Comparison of ENCODE assay signal across 2 cellular contexts in genomic region chr5:60371065-60371464, GRCh38.
TF ChIP-seq lines count a peak whose summit lies in the region.

No MANE protein-coding gene starts in this region.

TF ChIP-seq in SK-N-SH treated with all-trans-retinoic acid at 6 μM for 48 hours, 23 proteins besides CTCF, POLR2A, EP300 and RAD21 (continued from another document):
- no peak for TF ChIP-seq POU6F1 (CRISPR knock-in tag; IDR thresholded peaks at IDR 0.05; ENCODE audit: borderline replicate concordance, low read depth)
TF ChIP-seq in SK-N-SH treated with all-trans-retinoic acid at 6 μM for 48 hours: peak in this region for 0.

TF ChIP-seq in K562, 482 proteins besides CTCF, POLR2A, EP300 and RAD21 (continued from another document and continues in another):
- TF ChIP-seq ELK1 (CRISPR knock-in tag; IDR thresholded peaks at IDR 0.05) = no peak
- no peak for TF ChIP-seq ZNF23 (CRISPR knock-in tag; IDR thresholded peaks at IDR 0.05)
- no peak for TF ChIP-seq NR2C2 (CRISPR knock-in tag; IDR thresholded peaks at IDR 0.05)
- peak; percentile 40; the same call in 1 of the 2 replicates for TF ChIP-seq NR2C2 (tag; IDR thresholded peaks at IDR 0.05)
- TF ChIP-seq BMI1 (IDR thresholded peaks at IDR 0.05; ENCODE audit: low read length) = no peak
- peak; percentile 30; the same call in 1 of the 2 replicates for TF ChIP-seq EP400 (IDR thresholded peaks at IDR 0.05)
- no peak for TF ChIP-seq CEBPG (CRISPR knock-in tag; IDR thresholded peaks at IDR 0.05)
- TF ChIP-seq CEBPG (tag; conservative IDR thresholded peaks at IDR 0.05 in 1 of 2, IDR thresholded peaks at IDR 0.05 in 1 of 2) = peak; percentile 32 to 69; a peak in 2 of 4 replicates
- TF ChIP-seq HINFP (tag; conservative IDR thresholded peaks at IDR 0.05; ENCODE audit: low read depth) = peak; percentile 42; the same call in 1 of the 2 replicates
- TF ChIP-seq ZNF785 (CRISPR knock-in tag; IDR thresholded peaks at IDR 0.05) = no peak
- no peak for TF ChIP-seq ZNF318 (IDR thresholded peaks at IDR 0.05; ENCODE audit: borderline replicate concordance in 1 of 2, low read depth in 1 of 2)
- no peak for TF ChIP-seq ZNF76 (CRISPR knock-in tag; IDR thresholded peaks at IDR 0.05; ENCODE audit: borderline replicate concordance)
- peak; percentile 58; the same call in 1 of the 2 replicates for TF ChIP-seq ATF7 (IDR thresholded peaks at IDR 0.05)
- no peak for TF ChIP-seq CGGBP1 (CRISPR knock-in tag; IDR thresholded peaks at IDR 0.05)
- TF ChIP-seq FOXK2 (conservative IDR thresholded peaks at IDR 0.05 in 1 of 2, IDR thresholded peaks at IDR 0.05 in 1 of 2; ENCODE audit: low read depth in 2 of 2) = no peak
- no peak for TF ChIP-seq CHD2 (IDR thresholded peaks at IDR 0.05; ENCODE audit: low read depth, low read length)
- no peak for TF ChIP-seq ESRRB (CRISPR knock-in tag; IDR thresholded peaks at IDR 0.05; ENCODE audit: borderline replicate concordance)
- TF ChIP-seq LCOR (CRISPR knock-in tag; IDR thresholded peaks at IDR 0.05) = no peak
- 0 out of 2 replicates have a peak, but pooled peaks have one; percentile 22 for TF ChIP-seq MYC (IDR thresholded peaks at IDR 0.05; ENCODE audit: low read depth, low read length)
- no peak for TF ChIP-seq MYC (CRISPR knock-in tag; IDR thresholded peaks at IDR 0.05; ENCODE audit: borderline replicate concordance, low read depth)
- TF ChIP-seq ASH1L (IDR thresholded peaks at IDR 0.05; ENCODE audit: borderline replicate concordance, low read depth, partially characterized antibody) = no peak
- no peak for TF ChIP-seq JUN (IDR thresholded peaks at IDR 0.05; ENCODE audit: borderline replicate concordance, low read depth, low read length)
- no peak for TF ChIP-seq JUN (CRISPR knock-in tag; IDR thresholded peaks at IDR 0.05; ENCODE audit: borderline replicate concordance)
- peak; percentile 70; the same call in 1 of the 2 replicates for TF ChIP-seq ATF3 (IDR thresholded peaks at IDR 0.05)
- TF ChIP-seq ATF3 (CRISPR knock-in tag; conservative IDR thresholded peaks at IDR 0.05) = no peak
- TF ChIP-seq BHLHE40 (IDR thresholded peaks at IDR 0.05; ENCODE audit: low read length) = no peak
- no peak for TF ChIP-seq NCOA6 (IDR thresholded peaks at IDR 0.05)
- TF ChIP-seq U2AF1 (optimal IDR thresholded peaks at IDR 0.05; ENCODE audit: low read depth, low read length) = no peak
- TF ChIP-seq POLR2G (IDR thresholded peaks at IDR 0.05; ENCODE audit: low read depth, low read length) = no peak
- TF ChIP-seq ILF3 (IDR thresholded peaks at IDR 0.05; ENCODE audit: borderline replicate concordance) = no peak
- TF ChIP-seq ZBTB40 (IDR thresholded peaks at IDR 0.05) = no peak
- no peak for TF ChIP-seq ZBTB40 (CRISPR knock-in tag; IDR thresholded peaks at IDR 0.05)
- no peak for TF ChIP-seq ZNF398 (CRISPR knock-in tag; IDR thresholded peaks at IDR 0.05)
- no peak for TF ChIP-seq USF1 (CRISPR knock-in tag; IDR thresholded peaks at IDR 0.05)
